In the genomic region with DNA sequence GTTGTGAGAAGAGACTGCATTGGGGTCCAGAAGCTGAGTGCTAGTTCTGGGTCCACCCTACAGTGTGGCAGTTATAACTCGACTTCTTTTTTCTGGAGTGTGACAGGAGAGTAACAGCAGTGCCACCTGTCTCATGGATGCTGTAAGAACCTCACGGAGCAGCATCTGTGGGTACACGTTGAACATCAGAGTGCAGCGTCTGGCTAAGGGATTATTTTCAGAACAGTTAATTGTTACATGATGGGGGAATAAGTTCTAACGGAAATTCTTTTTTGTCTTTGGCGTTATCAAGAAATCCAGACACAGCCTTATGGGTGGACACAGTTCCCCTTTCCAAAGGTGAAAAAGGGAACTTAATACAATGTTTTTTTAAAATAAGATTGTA, we compare ENCODE assay signal across 9 cellular contexts. TPM values are rescaled to one million over a fixed set of nuclear protein-coding genes. Genes with fewer than 3 reads are reported as not detected.
DNase-seq lines count a peak whose midpoint lies in the region; ATAC-seq and TF ChIP-seq lines count a peak whose summit lies in the region.
"Had no signal": no experiment of that assay in that cellular context is flagged by ENCODE, and none has a peak within 500 bp of the region (broad histone marks: within the 10 kb centered on the region; RNA-seq: fewer than 3 reads in every experiment).

No MANE protein-coding gene starts in this region.

- H3K27ac Mint-ChIP-seq in stimulated activated naive CD8-positive, alpha-beta T cell treated with anti-CD3 and anti-CD28 coated beads, Interleukin-15, Interleukin-2, amounts not matched to agents 100 ng/mL and 50 ng/mL, for 24 hours, result peak overlapping the region; percentile 34

- H3K36me3 ChIP-seq in SJSA1 (peaks cover 18% of the 10 kb centered on the region), upper lobe of right lung (peaks cover 14% of the 10 kb centered on the region), tibial artery (peaks cover 0 to 13% (median 13%) of the 10 kb centered on the region in 3 donors)

- no peaks in the 10 kb centered on the region for H3K27me3 ChIP-seq in SJSA1 (replicated peaks)
- no peaks in the 10 kb centered on the region for H3K27me3 ChIP-seq in upper lobe of right lung
- no peaks in the 10 kb centered on the region for H3K27me3 ChIP-seq in tibial artery

- H3K4me3 Mint-ChIP-seq in stimulated activated naive CD8-positive, alpha-beta T cell treated with anti-CD3 and anti-CD28 coated beads, Interleukin-15, Interleukin-2, amounts not matched to agents 100 ng/mL and 50 ng/mL, for 24 hours, result no peak overlapping the region

- TF ChIP-seq CTCF in upper lobe of right lung (IDR thresholded peaks at IDR 0.05) (no peak), tibial artery (IDR thresholded peaks at IDR 0.05) (no peak)

- H3K9me3 ChIP-seq in SJSA1 (replicated peaks) (peaks cover 4% of the 10 kb centered on the region; the same call in 1 of the 2 replicates), upper lobe of right lung (no peaks in the 10 kb centered on the region), tibial artery (no peaks in the 10 kb centered on the region)

- ATAC-seq in stimulated activated naive CD8-positive, alpha-beta T cell treated with anti-CD3 and anti-CD28 coated beads, Interleukin-15, Interleukin-2, amounts not matched to agents 100 U/mL and 50 U/mL, for 24 hours, result no peak
- ATAC-seq in upper lobe of right lung (peak; percentile 11), GM19455 (IDR thresholded peaks at IDR 0.05; ENCODE audit: unreplicated experiment) (no peak)

- peak overlapping the region; percentile 61; the same call in 1 of the 2 replicates for H3K27ac ChIP-seq in SJSA1
- H3K27ac ChIP-seq in upper lobe of right lung, result peak overlapping the region; percentile 71
- H3K27ac ChIP-seq in tibial artery, result peak overlapping the region in 1 of 2 donors; percentile 5

- no peaks in the 10 kb centered on the region for H3K9me3 Mint-ChIP-seq in stimulated activated naive CD8-positive, alpha-beta T cell treated with anti-CD3 and anti-CD28 coated beads, Interleukin-15, Interleukin-2, amounts not matched to agents 100 ng/mL and 50 ng/mL, for 24 hours

- no peaks in the 10 kb centered on the region for H3K27me3 Mint-ChIP-seq in stimulated activated naive CD8-positive, alpha-beta T cell treated with anti-CD3 and anti-CD28 coated beads, Interleukin-15, Interleukin-2, amounts not matched to agents 100 ng/mL and 50 ng/mL, for 24 hours

- H3K4me3 ChIP-seq in SJSA1 (no peak overlapping the region), upper lobe of right lung (no peak overlapping the region), tibial artery (no peak overlapping the region)

- intact Hi-C loops in upper lobe of right lung (cut with DNase I), result no loop called here
- intact Hi-C loops in tibial artery (cut with DNase I; ENCODE audit: low total_unique reads), result no loop called here

- DNase-seq in stimulated activated naive CD8-positive, alpha-beta T cell treated with anti-CD3 and anti-CD28 coated beads, Interleukin-15, Interleukin-2, amounts not matched to agents 100 U/mL and 50 U/mL, for 24 hours, result no peak
- DNase-seq in SJSA1 (ENCODE audit: low read depth in 1 of 2, low spot score in 2 of 2) (no peak), fibroblast of the conjunctiva (ENCODE audit: low read depth) (peak; percentile 31), upper lobe of right lung (no peak), tibial artery (no peak), DMS153 treated with DMSO at 0.1 percent for 48 hours (lab: John Stamatoyannopoulos, UW; ENCODE audit: unreplicated experiment) (no peak)
- DNase-seq: COR-L47 had no signal

- peaks cover 26% of the 10 kb centered on the region for H3K4me1 Mint-ChIP-seq in stimulated activated naive CD8-positive, alpha-beta T cell treated with anti-CD3 and anti-CD28 coated beads, Interleukin-15, Interleukin-2, amounts not matched to agents 100 ng/mL and 50 ng/mL, for 24 hours (ENCODE audit: low read depth)

- H3K4me1 ChIP-seq in SJSA1 (replicated peaks) (peaks cover 30% of the 10 kb centered on the region), upper lobe of right lung (peaks cover 20% of the 10 kb centered on the region), tibial artery (peaks cover 0 to 10% (median 0%) of the 10 kb centered on the region in 4 donors)

- H3K36me3 Mint-ChIP-seq in stimulated activated naive CD8-positive, alpha-beta T cell treated with anti-CD3 and anti-CD28 coated beads, Interleukin-15, Interleukin-2, amounts not matched to agents 100 ng/mL and 50 ng/mL, for 24 hours (ENCODE audit: low read depth), result peaks cover 20% of the 10 kb centered on the region

RNA-seq across cellular contexts. Expression of a gene that starts 28.3 kb away (rescaled TPM):
- total RNA-seq in SJSA1 (2014; rRNA removed; shearing (Covaris generic)), result 0.03 TPM in 1 of 2 replicates, not detected in the other
- total RNA-seq in upper lobe of right lung, result 0.72 TPM

RNA-seq across cellular contexts. Expression of a gene that starts 58.3 kb away (rescaled TPM):
- total RNA-seq in SJSA1 (2014; rRNA removed; shearing (Covaris generic)), result 57.5 and 79.2 TPM in 2 replicates
- total RNA-seq in upper lobe of right lung, result 27.6 TPM
